8 cellular contexts compared by ENCODE assay signal in the genomic region with DNA sequence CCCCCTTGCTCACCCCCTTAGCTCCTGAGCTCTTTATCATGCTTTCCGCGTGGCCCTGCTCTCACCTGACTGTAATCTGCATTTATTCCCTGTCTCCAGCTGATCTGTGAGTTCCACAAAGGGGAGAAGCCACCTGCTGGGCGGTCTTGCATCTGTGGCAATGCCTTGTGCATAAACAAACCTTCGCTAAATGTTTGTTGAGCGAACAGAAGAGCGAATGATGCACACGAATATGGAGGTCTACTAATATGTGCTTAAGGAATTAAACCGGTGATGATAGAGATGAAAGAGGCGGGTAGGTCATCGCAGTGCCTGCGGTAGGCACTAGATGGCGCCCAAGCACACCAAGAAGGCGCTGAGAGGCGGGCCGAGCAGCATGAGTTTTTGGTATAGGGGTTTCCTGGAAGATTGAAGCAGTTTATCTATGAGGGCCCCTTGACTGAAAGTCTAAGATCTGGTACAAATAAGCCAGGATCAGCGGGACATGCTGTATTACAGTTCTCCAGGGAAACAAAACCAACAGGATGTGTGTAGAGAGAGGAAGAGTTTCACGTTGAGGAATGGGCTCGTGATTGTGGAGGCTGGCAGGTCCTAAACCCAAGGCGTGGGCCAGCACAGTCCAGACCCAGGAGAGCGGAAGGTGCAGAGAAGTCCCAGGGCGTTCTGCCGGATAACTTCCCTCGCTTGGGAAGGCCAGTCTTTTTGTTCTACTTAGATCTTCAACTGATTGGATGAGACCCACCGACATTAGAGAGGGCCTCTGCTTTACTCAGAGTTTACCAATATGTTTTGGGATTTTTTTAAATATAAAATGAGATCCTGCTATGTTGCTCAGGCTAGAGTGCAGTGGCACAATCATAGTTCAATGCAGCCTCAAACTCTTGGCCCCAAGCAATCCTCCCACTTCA. TPM values are rescaled to one million over a fixed set of nuclear protein-coding genes. Genes with fewer than 3 reads are reported as not detected.
A peak's percentile ranks its signal among the peaks of the same experiment; 100 is the strongest.
DNase-seq lines count a peak whose midpoint lies in the region; ATAC-seq and TF ChIP-seq lines count a peak whose summit lies in the region.

No MANE protein-coding gene starts in this region.

- H3K36me3 ChIP-seq in OCI-LY3 (replicated peaks; ENCODE audit: low read depth, low read length) (no peaks in the 10 kb centered on the region), muscle layer of colon (ENCODE audit: insufficient read depth, low read length) (no peaks in the 10 kb centered on the region)

- H3K79me2 ChIP-seq in OCI-LY3 (ENCODE audit: low read length), result no peaks in the 10 kb centered on the region

- no peaks in the 10 kb centered on the region for H4K20me1 ChIP-seq in OCI-LY3 (ENCODE audit: insufficient read depth, low read length)

- ATAC-seq in HG03571 (IDR thresholded peaks at IDR 0.05; ENCODE audit: unreplicated experiment) (peak; percentile 62), esophagus mucosa (peak; percentile 79), HG03565 (IDR thresholded peaks at IDR 0.05; ENCODE audit: unreplicated experiment) (no peak)

- H3K9me3 ChIP-seq in OCI-LY3 (ENCODE audit: insufficient read depth, low read length) (no peaks in the 10 kb centered on the region), muscle layer of colon (ENCODE audit: low read length) (no peaks in the 10 kb centered on the region)

- TF ChIP-seq CTCF in GM13976 (IDR thresholded peaks at IDR 0.05; ENCODE audit: borderline replicate concordance, control extremely low read depth, extremely low read depth, insufficient read depth, missing control alignments), result peak; percentile 90
- TF ChIP-seq CTCF in OCI-LY3 (IDR thresholded peaks at IDR 0.05; ENCODE audit: low read depth, low read length), result peak; percentile 96

- H3K4me3 ChIP-seq in OCI-LY3 (ENCODE audit: low read length) (peak overlapping the region; percentile 68), muscle layer of colon (ENCODE audit: low read depth in 1 of 2, low read length in 2 of 2) (peak overlapping the region in 1 of 2 donors; percentile 49)

- H3K27me3 ChIP-seq in OCI-LY3 (ENCODE audit: low read depth, low read length) (peaks cover 9% of the 10 kb centered on the region; the same call in 1 of the 2 replicates), muscle layer of colon (ENCODE audit: control insufficient read depth in 1 of 2, insufficient read depth in 2 of 2, low read length in 2 of 2) (no peaks in the 10 kb centered on the region)

- peak; percentile 87 for DNase-seq in GM13976 (ENCODE audit: low spot score)
- peak; percentile 82 for DNase-seq in activated T-cell treated with anti-CD3 and anti-CD28 coated beads for 1 hour (ENCODE audit: low read depth)
- DNase-seq in stimulated activated CD8-positive, alpha-beta memory T cell treated with anti-CD3 and anti-CD28 coated beads, Interleukin-4, amount 100 ng/mL, for 4 hours (ENCODE audit: low read depth in 2 of 2, low spot score in 1 of 2), result peak; percentile 58 to 71

- H3K4me2 ChIP-seq in OCI-LY3 (ENCODE audit: low read length), result peak overlapping the region; percentile 87

- in situ Hi-C loops in GM13976 (cut with MboI; ENCODE audit: low sequenced_read_pairs, unreplicated experiment), result loop anchor here (5.0 to 25.0 kb wide), 4 partner anchors 321 to 957 kb away; no protein-coding TSS in a partner anchor

- H3K27ac ChIP-seq in OCI-LY3 (ENCODE audit: low read length), result no peak overlapping the region
- no peak overlapping the region for H3K27ac ChIP-seq in muscle layer of colon (ENCODE audit: low read depth, low read length)

- H2AFZ ChIP-seq in OCI-LY3 (ENCODE audit: low read depth, low read length), result peak overlapping the region; percentile 70

- H3K9ac ChIP-seq in OCI-LY3 (ENCODE audit: low read length), result peak overlapping the region; percentile 23
- peak overlapping the region; percentile 27 for H3K9ac ChIP-seq in muscle layer of colon (ENCODE audit: low read length)

- H3K4me1 ChIP-seq in OCI-LY3 (ENCODE audit: low read length) (peaks cover 11% of the 10 kb centered on the region), muscle layer of colon (ENCODE audit: insufficient read depth, low read length) (peaks cover 23% of the 10 kb centered on the region)

RNA-seq across cellular contexts. Expression of a gene that starts 34.7 kb away (rescaled TPM):
- 102 TPM for total RNA-seq in esophagus mucosa
